8 cellular contexts compared by ENCODE assay signal in the genomic region with DNA sequence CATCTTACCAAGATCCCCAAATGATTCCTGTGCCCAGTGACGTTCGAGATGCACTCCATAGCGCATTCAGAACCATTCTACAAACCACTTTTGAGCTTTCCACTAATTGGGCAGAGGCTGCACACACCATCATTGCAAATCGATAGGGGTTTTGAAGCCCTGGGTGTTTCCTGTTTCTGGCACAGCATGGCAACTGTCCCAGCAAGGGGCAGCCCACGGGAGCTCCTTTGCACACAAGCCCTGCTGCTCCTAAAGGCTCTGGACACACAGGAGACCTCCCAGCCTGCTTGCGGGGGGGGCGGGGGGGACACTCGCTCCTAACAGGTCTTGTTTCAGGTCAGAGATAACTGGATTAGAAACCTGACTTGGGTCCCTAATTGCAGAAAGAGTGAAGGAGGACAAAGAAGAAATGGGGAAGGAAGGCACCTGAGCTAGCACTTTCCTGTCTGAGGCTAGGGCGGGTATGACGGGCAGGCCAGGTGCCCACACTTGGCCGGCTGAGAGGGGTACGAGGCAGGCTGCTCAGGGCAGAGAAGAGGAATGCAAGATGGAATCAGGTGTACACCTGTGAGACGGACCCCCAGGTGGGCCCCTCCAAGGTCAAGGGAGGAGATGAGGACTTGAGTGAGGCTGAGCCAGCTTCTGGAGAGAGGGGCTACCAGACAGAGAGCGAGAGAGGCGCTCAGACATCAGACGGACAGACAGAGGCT. TPM values are rescaled to one million over a fixed set of nuclear protein-coding genes. Genes with fewer than 3 reads are reported as not detected.
DNase-seq lines count a peak whose midpoint lies in the region; ATAC-seq, FAIRE-seq and TF ChIP-seq lines count a peak whose summit lies in the region.

No MANE protein-coding gene starts in this region.

- DNase-seq in HepG2 (ENCODE audit: low spot score) (no peak), colonic mucosa (peak; percentile 26), OCI-M2 (lab: John Stamatoyannopoulos, UW; ENCODE audit: unreplicated experiment) (no peak), iPS-NIHi11 (ENCODE audit: low spot score) (no peak), RWPE1 (ENCODE audit: low spot score) (no peak)
- DNase-seq in naive thymus-derived CD4-positive, alpha-beta T cell = peak in 1 of 9 donors; percentile 8

- no peaks in the 10 kb centered on the region for H3K79me2 ChIP-seq in HepG2 (ENCODE audit: insufficient read depth, low read length)

- peak overlapping the region; percentile 66 to 94 (median 83) for H3K27ac Mint-ChIP-seq in naive thymus-derived CD4-positive, alpha-beta T cell

- H3K4me3 ChIP-seq in liver (ENCODE audit: low read depth in 1 of 3, low read length in 3 of 3) (peak overlapping the region; percentile 65 to 94 (median 88)), HepG2 (replicated peaks in 1 of 3; ENCODE audit: insufficient read depth in 1 of 3, low read depth in 2 of 3, low read length in 3 of 3) (no peak overlapping the region), colonic mucosa (peak overlapping the region; percentile 77), urinary bladder (ENCODE audit: low read depth, low read length) (peak overlapping the region; percentile 64)
- peak overlapping the region; percentile 69 for H3K4me3 ChIP-seq in naive thymus-derived CD4-positive, alpha-beta T cell (ENCODE audit: low read length)

- H3K9ac ChIP-seq in liver (ENCODE audit: low read depth in 1 of 2, low read length in 2 of 2) (peak overlapping the region; percentile 55 to 85), HepG2 (ENCODE audit: insufficient read depth, low read depth, low read length) (no peak overlapping the region), colonic mucosa (ENCODE audit: low read depth in 2 of 2, low read length in 2 of 2) (peak overlapping the region; percentile 65 to 83)

- POLR2A ChIA-PET in HepG2 (lab: Yijun Ruan, JAX) (no interaction called here), RWPE1 (lab: Yijun Ruan, JAX; ENCODE audit: low non-redundant PET) (no interaction called here)
- POLR2A ChIA-PET in naive thymus-derived CD4-positive, alpha-beta T cell (lab: Charles Lee) = interaction anchor here (1.5 kb wide), 1 partner anchor 18 kb away, joined by 5 read pairs; no protein-coding TSS in a partner anchor

- intact Hi-C loops in HepG2 (cut with micrococcal nuclease; ENCODE audit: unreplicated experiment) = no loop called here
- intact Hi-C loops in colonic mucosa (cut with DNase I) = no loop called here
- intact Hi-C loops in naive thymus-derived CD4-positive, alpha-beta T cell (cut with micrococcal nuclease) = loop anchor here in 1 of 2 donors (1.0 kb wide), 2 partner anchors 18 to 31 kb away; no protein-coding TSS in a partner anchor

- H3K27me3 ChIP-seq in liver (ENCODE audit: control insufficient read depth in 4 of 4, insufficient read depth in 4 of 4, low read length in 3 of 4) (no peaks in the 10 kb centered on the region), HepG2 (ENCODE audit: control insufficient read depth in 1 of 2, insufficient read depth in 2 of 2, low read length in 2 of 2) (peaks cover 4 to 19% of the 10 kb centered on the region in 2 experiments; a peak in 3 of 5 replicates), colonic mucosa (no peaks in the 10 kb centered on the region)
- H3K27me3 ChIP-seq in naive thymus-derived CD4-positive, alpha-beta T cell (ENCODE audit: control insufficient read depth in 2 of 2, insufficient read depth in 2 of 2, low read length in 2 of 2) = no peaks in the 10 kb centered on the region

- CTCF ChIA-PET in HepG2 (lab: Yijun Ruan, JAX; ENCODE audit: low intra/inter-chr PET ratio, low total read pairs) = no interaction called here
- CTCF ChIA-PET in naive thymus-derived CD4-positive, alpha-beta T cell (lab: Charles Lee) = interaction anchor here (0.5 to 1.3 kb wide), 2 partner anchors 10 to 87 kb away, joined by 3 read pairs; no protein-coding TSS in a partner anchor
- CTCF ChIA-PET in RWPE1 (lab: Yijun Ruan, JAX) = interaction anchor here (0.6 kb wide), 2 partner anchors 309 to 533 kb away, joined by 3 to 4 read pairs; no protein-coding TSS in a partner anchor

- peaks cover 0 to 42% (median 0%) of the 10 kb centered on the region in 5 donors for H3K27me3 Mint-ChIP-seq in naive thymus-derived CD4-positive, alpha-beta T cell

- no peak overlapping the region for H3K4me2 ChIP-seq in HepG2 (ENCODE audit: low read depth, low read length)

- no peak for TF ChIP-seq POLR2A in HepG2 (IDR thresholded peaks at IDR 0.05; ENCODE audit: insufficient read depth in 1 of 2, low read depth in 2 of 2, low read length in 2 of 2)

- H3K27ac ChIP-seq in liver (ENCODE audit: low read depth in 1 of 2, low read length in 2 of 2) (peak overlapping the region; percentile 95 to 98), HepG2 (ENCODE audit: extremely low read length, insufficient read depth, low read length) (no peak overlapping the region), colonic mucosa (peak overlapping the region; percentile 55), urinary bladder (ENCODE audit: low read depth) (no peak overlapping the region), RWPE1 (no peak overlapping the region)
- no peak overlapping the region for H3K27ac ChIP-seq in naive thymus-derived CD4-positive, alpha-beta T cell (ENCODE audit: low read depth, low read length)

- H3K4me1 ChIP-seq in liver (ENCODE audit: control insufficient read depth in 4 of 4, insufficient read depth in 4 of 4, low read length in 3 of 4) (peaks cover 1 to 42% (median 17%) of the 10 kb centered on the region in 4 donors), HepG2 (ENCODE audit: insufficient read depth, low read length) (peaks cover 3% of the 10 kb centered on the region; the same call in 1 of the 2 replicates), colonic mucosa (no peaks in the 10 kb centered on the region), urinary bladder (ENCODE audit: insufficient read depth) (no peaks in the 10 kb centered on the region)
- no peaks in the 10 kb centered on the region for H3K4me1 ChIP-seq in naive thymus-derived CD4-positive, alpha-beta T cell (ENCODE audit: control insufficient read depth in 2 of 2, insufficient read depth in 2 of 2, low read length in 2 of 2)

- BruUV-seq in HepG2 (replicated peaks; lab: Mats Ljungman, UMichigan) = no TSS peak

- H3K9me3 ChIP-seq in liver (ENCODE audit: control insufficient read depth in 4 of 4, low read length in 3 of 4) (no peaks in the 10 kb centered on the region), HepG2 (ENCODE audit: low read length) (no peaks in the 10 kb centered on the region), colonic mucosa (no peaks in the 10 kb centered on the region)
- H3K9me3 ChIP-seq in naive thymus-derived CD4-positive, alpha-beta T cell (ENCODE audit: control insufficient read depth in 2 of 3, low read length in 3 of 3) = no peaks in the 10 kb centered on the region

- in situ Hi-C loops in HepG2 (cut with HindIII; ENCODE audit: extremely low pct_ligation_motif_present, low pct_unique_long_range_greater_than_20kb) = no loop called here

- no peak; the same call in 2 of the 3 replicates for ATAC-seq in HepG2
- no peak for ATAC-seq in naive thymus-derived CD4-positive, alpha-beta T cell

- TF ChIP-seq CTCF in liver (IDR thresholded peaks at IDR 0.05; ENCODE audit: low read depth, low read length, missing input control) (no peak), HepG2 (CRISPR knock-in tag; IDR thresholded peaks at IDR 0.05) (no peak), colonic mucosa (IDR thresholded peaks at IDR 0.05) (no peak), RWPE1 (conservative IDR thresholded peaks at IDR 0.05; ENCODE audit: low read depth) (no peak)

- H3K36me3 Mint-ChIP-seq in naive thymus-derived CD4-positive, alpha-beta T cell = peaks cover 0 to 2% (median 0%) of the 10 kb centered on the region in 5 donors

- H3K9me3 Mint-ChIP-seq in naive thymus-derived CD4-positive, alpha-beta T cell = no peaks in the 10 kb centered on the region

- H2AFZ ChIP-seq in HepG2 (ENCODE audit: low read length) = no peak overlapping the region

- 27% methylated on average over 16 of the region's 16 CpGs for WGBS in liver
- 51% methylated on average over 14 of the region's 16 CpGs for WGBS in HepG2 (ENCODE audit: low lambda C conversion rate)
- WGBS in urinary bladder = 66% methylated on average over 16 of the region's 16 CpGs

- TF ChIP-seq EP300 in HepG2 (IDR thresholded peaks at IDR 0.05; ENCODE audit: low read depth in 2 of 2, low read length in 2 of 2) = no peak
- no peak for TF ChIP-seq EP300 in HepG2 (CRISPR knock-in tag; IDR thresholded peaks at IDR 0.05; ENCODE audit: borderline replicate concordance)

- H3K4me1 Mint-ChIP-seq in naive thymus-derived CD4-positive, alpha-beta T cell = peaks cover 13 to 23% (median 17%) of the 10 kb centered on the region in 7 donors

- FAIRE-seq in HepG2 (lab: Jason Lieb, UNC) = no peak

- H4K20me1 ChIP-seq in HepG2 (ENCODE audit: insufficient read depth, low read length) = no peaks in the 10 kb centered on the region

- H3K4me3 Mint-ChIP-seq in naive thymus-derived CD4-positive, alpha-beta T cell = peak overlapping the region; percentile 87 to 98 (median 96)

- TF ChIP-seq RAD21 in liver (IDR thresholded peaks at IDR 0.05) = peak in 1 of 2 donors; percentile 13
- no peak for TF ChIP-seq RAD21 in HepG2 (CRISPR knock-in tag; IDR thresholded peaks at IDR 0.05)

- H3K36me3 ChIP-seq in liver (ENCODE audit: control insufficient read depth in 4 of 4, insufficient read depth in 3 of 4, low read depth in 1 of 4, low read length in 3 of 4) = peaks cover 0 to 3% (median 0%) of the 10 kb centered on the region in 4 donors
- no peaks in the 10 kb centered on the region for H3K36me3 ChIP-seq in HepG2 (replicated peaks in 1 of 2; ENCODE audit: control insufficient read depth in 1 of 2, insufficient read depth in 2 of 2, low read length in 2 of 2)
- H3K36me3 ChIP-seq in colonic mucosa = no peaks in the 10 kb centered on the region
- H3K36me3 ChIP-seq in naive thymus-derived CD4-positive, alpha-beta T cell (ENCODE audit: control insufficient read depth in 2 of 3, insufficient read depth in 3 of 3, low read length in 3 of 3) = no peaks in the 10 kb centered on the region
- H3K36me3 ChIP-seq in urinary bladder (ENCODE audit: insufficient read depth) = no peaks in the 10 kb centered on the region

RNA-seq across cellular contexts. Expression of a gene that starts 0.8 kb away (rescaled TPM):
- 100 to 1,000 TPM in 1 of 2 donors, 10 to 100 TPM in 1; 27.8 to 233 TPM for total RNA-seq in liver
- polyA plus RNA-seq in liver = 100 to 1,000 TPM; 401 to 574 TPM
- total RNA-seq in HepG2 (2016; rRNA removed; fragmentation: Illumina TruSeq; extraction: Trizol) = 0.28 and 0.29 TPM in 2 replicates
- total RNA-seq in HepG2 (2016; cell fraction: cytosol; rRNA removed; fragmentation: Illumina TruSeq; extraction: Trizol; ENCODE audit: low read depth) = not detected in 2 replicates
- not detected in 2 replicates for total RNA-seq in HepG2 (2016; cell fraction: insoluble cytoplasmic fraction; rRNA removed; fragmentation: Illumina TruSeq; extraction: Trizol)
- total RNA-seq in HepG2 (2016; cell fraction: membrane; rRNA removed; fragmentation: Illumina TruSeq; extraction: Trizol) = 0.12 and 0.17 TPM in 2 replicates
- not detected in 2 replicates for total RNA-seq in HepG2 (2016; cell fraction: nucleus; rRNA removed; fragmentation: Illumina TruSeq; extraction: Trizol)
- 0.22 and 0.53 TPM in 2 replicates for polyA plus RNA-seq in HepG2 (2011; rRNA removed)
- polyA plus RNA-seq in HepG2 (2011; cell fraction: cytosol; rRNA removed) = 0.17 and 0.32 TPM in 2 replicates
- 0.14 TPM in 2 replicates for polyA plus RNA-seq in HepG2 (2011; cell fraction: nucleus; rRNA removed)
- polyA plus RNA-seq in HepG2 (2012) = 0.83 and 1.6 TPM in 2 replicates
- 0.16 and 0.26 TPM in 2 replicates for polyA plus RNA-seq in HepG2 (2016; cell fraction: cytosol; fragmentation: Illumina TruSeq; extraction: Trizol; ENCODE audit: low read depth)
- 0.24 TPM in 1 of 2 replicates, not detected in the other for polyA plus RNA-seq in HepG2 (2016; cell fraction: insoluble cytoplasmic fraction; fragmentation: Illumina TruSeq; extraction: Trizol; ENCODE audit: low read depth)
- 0.18 and 0.47 TPM in 2 replicates for polyA plus RNA-seq in HepG2 (2016; cell fraction: membrane; fragmentation: Illumina TruSeq; extraction: Trizol; ENCODE audit: low read depth)
- not detected in 2 replicates for polyA plus RNA-seq in HepG2 (2016; cell fraction: nucleus; fragmentation: Illumina TruSeq; extraction: Trizol; ENCODE audit: insufficient read depth, low read depth)
- 0.23 TPM in 1 of 2 replicates, not detected in the other for polyA minus RNA-seq in HepG2 (2011; rRNA and poly(A)+ RNA removed; ENCODE audit: low replicate concordance)
- polyA minus RNA-seq in HepG2 (2011; cell fraction: cytosol; rRNA and poly(A)+ RNA removed) = not detected in 2 replicates
- not detected in 2 replicates for polyA minus RNA-seq in HepG2 (2011; cell fraction: nucleus; rRNA and poly(A)+ RNA removed)
- 10 to 100 TPM; 43.8 to 51.4 TPM for total RNA-seq in colonic mucosa
- total RNA-seq in naive thymus-derived CD4-positive, alpha-beta T cell = 10 to 100 TPM in 3 of 5 experiments, 1 to 10 TPM in 1, under 1 TPM in 1; 0.15 to 26.1 (median 10.5) TPM
- polyA plus RNA-seq in naive thymus-derived CD4-positive, alpha-beta T cell = 10 to 100 TPM; 19.3 to 25.8 TPM
- total RNA-seq in urinary bladder = 13.6 TPM
- 48.6 TPM for polyA plus RNA-seq in urinary bladder

RNA-seq across cellular contexts. Expression of a gene that starts 44.9 kb away (rescaled TPM):
- total RNA-seq in liver (not detected), HepG2 (2016; rRNA removed; fragmentation: Illumina TruSeq; extraction: Trizol) (not detected in 2 replicates), colonic mucosa (not detected), urinary bladder (2.2 TPM)
- polyA plus RNA-seq in liver (not detected), HepG2 (2011; rRNA removed) (not detected in 2 replicates), urinary bladder (0.56 TPM)
- not detected in 2 replicates for total RNA-seq in HepG2 (2016; cell fraction: cytosol; rRNA removed; fragmentation: Illumina TruSeq; extraction: Trizol; ENCODE audit: low read depth)
- not detected in 2 replicates for total RNA-seq in HepG2 (2016; cell fraction: insoluble cytoplasmic fraction; rRNA removed; fragmentation: Illumina TruSeq; extraction: Trizol)
- total RNA-seq in HepG2 (2016; cell fraction: membrane; rRNA removed; fragmentation: Illumina TruSeq; extraction: Trizol) = not detected in 2 replicates
- not detected in 2 replicates for total RNA-seq in HepG2 (2016; cell fraction: nucleus; rRNA removed; fragmentation: Illumina TruSeq; extraction: Trizol)
- polyA plus RNA-seq in HepG2 (2011; cell fraction: cytosol; rRNA removed) = not detected in 2 replicates
- not detected in 2 replicates for polyA plus RNA-seq in HepG2 (2011; cell fraction: nucleus; rRNA removed)
- polyA plus RNA-seq in HepG2 (2012) = 0.11 TPM in 1 of 2 replicates, not detected in the other
- polyA plus RNA-seq in HepG2 (2016; cell fraction: cytosol; fragmentation: Illumina TruSeq; extraction: Trizol; ENCODE audit: low read depth) = not detected in 2 replicates
- not detected in 2 replicates for polyA plus RNA-seq in HepG2 (2016; cell fraction: insoluble cytoplasmic fraction; fragmentation: Illumina TruSeq; extraction: Trizol; ENCODE audit: low read depth)
- polyA plus RNA-seq in HepG2 (2016; cell fraction: membrane; fragmentation: Illumina TruSeq; extraction: Trizol; ENCODE audit: low read depth) = not detected in 2 replicates
- polyA plus RNA-seq in HepG2 (2016; cell fraction: nucleus; fragmentation: Illumina TruSeq; extraction: Trizol; ENCODE audit: insufficient read depth, low read depth) = not detected in 2 replicates
- not detected in 2 replicates for polyA minus RNA-seq in HepG2 (2011; rRNA and poly(A)+ RNA removed; ENCODE audit: low replicate concordance)
- polyA minus RNA-seq in HepG2 (2011; cell fraction: cytosol; rRNA and poly(A)+ RNA removed) = not detected in 2 replicates
- not detected in 2 replicates for polyA minus RNA-seq in HepG2 (2011; cell fraction: nucleus; rRNA and poly(A)+ RNA removed)
- not detected for total RNA-seq in naive thymus-derived CD4-positive, alpha-beta T cell
- polyA plus RNA-seq in naive thymus-derived CD4-positive, alpha-beta T cell = not detected

Comparison
In these comparisons a context has a peak if more than half of its experiments do, and no peak if none do; other contexts are left out.
1. H3K27ac ChIP-seq: peak in liver (2 of 2) and colonic mucosa (single experiment); none in HepG2 (single experiment), naive thymus-derived CD4-positive, alpha-beta T cell (single experiment), urinary bladder (single experiment) and RWPE1 (single experiment).
2. H3K4me3 ChIP-seq: peak in liver (3 of 3), colonic mucosa (single experiment), naive thymus-derived CD4-positive, alpha-beta T cell (single experiment) and urinary bladder (single experiment); none in HepG2 (0 of 3).